1 cellular context compared by ENCODE assay signal in genomic region chr11:16923987-16924386, GRCh38.
TF ChIP-seq lines count a peak whose summit lies in the region.

No MANE protein-coding gene starts in this region.

TF ChIP-seq in HepG2, 621 proteins besides CTCF, POLR2A, EP300 and RAD21 (continued from another document):
- TF ChIP-seq BCLAF1 (IDR thresholded peaks at IDR 0.05) (no peak), ZNF776 (CRISPR knock-in tag; IDR thresholded peaks at IDR 0.05) (no peak), ZNF841 (CRISPR knock-in tag; IDR thresholded peaks at IDR 0.05; ENCODE audit: borderline replicate concordance) (no peak), RFXAP (CRISPR knock-in tag; IDR thresholded peaks at IDR 0.05; ENCODE audit: borderline replicate concordance) (no peak), TAF1 (CRISPR knock-in tag; IDR thresholded peaks at IDR 0.05) (no peak), ZXDC (CRISPR knock-in tag; IDR thresholded peaks at IDR 0.05) (no peak), CSRNP1 (CRISPR knock-in tag; IDR thresholded peaks at IDR 0.05) (no peak), ZBTB10 (CRISPR knock-in tag; IDR thresholded peaks at IDR 0.05; ENCODE audit: borderline replicate concordance) (no peak)
